Comparison of ENCODE assay signal across 28 cellular contexts in genomic region chr3:55118453-55118852, GRCh38.
"Had no signal": no experiment of that assay in that cellular context is flagged by ENCODE, and none has a peak within 500 bp of the region (broad histone marks: within the 10 kb centered on the region; RNA-seq: fewer than 3 reads in every experiment).

No MANE protein-coding gene starts in this region.

- H3K4me3 ChIP-seq: ovary, psoas muscle, stomach, thoracic aorta, thyroid gland, tibial nerve, upper lobe of left lung, vagina had no signal

- ATAC-seq: naive thymus-derived CD8-positive, alpha-beta T cell; natural killer cell treated with Interleukin-12 subunit alpha and Interleukin-12 subunit beta and Interleukin-15 and Interleukin-18, amount 100 ng/mL, for 72 hours; psoas muscle; right cardiac atrium; sciatic nerve; stimulated activated effector memory CD8-positive, alpha-beta T cell treated with anti-CD3 and anti-CD28 coated beads, Interleukin-12 subunit alpha, Interleukin-12 subunit beta, amount 100 ng/mL, for 72 hours; stimulated activated naive B cell treated with anti-CD40 and anti-IgM and Interleukin-4, amounts not matched to agents 10 μg/mL and 1 μg/mL and 100 μg/mL, for 72 hours had no signal

- H3K79me2 ChIP-seq: parathyroid adenoma had no signal

- H3K4me1 ChIP-seq: parathyroid adenoma, psoas muscle, stomach, thyroid gland, tibial nerve, upper lobe of left lung, vagina had no signal

- DNase-seq: naive B cell; naive thymus-derived CD8-positive, alpha-beta T cell; nephron progenitor cell; nucleus accumbens; ovary; posterior cingulate gyrus; psoas muscle; right cardiac atrium; small intestine; stimulated activated CD4-positive, alpha-beta T cell treated with anti-CD3 and anti-CD28 coated beads, Interleukin-15, amount 100 ng/mL, for 24 hours; stimulated activated CD4-positive, alpha-beta T cell treated with anti-CD3 and anti-CD28 coated beads, Interleukin-2, amount 100 ng/mL, for 24 hours; stimulated activated CD4-positive, alpha-beta T cell treated with anti-CD3 and anti-CD28 coated beads, Interleukin-2, amount 100 ng/mL, for 48 hours; stimulated activated CD4-positive, alpha-beta T cell treated with anti-CD3 and anti-CD28 coated beads, Interleukin-4, amount 100 ng/mL, for 24 hours; stimulated activated naive B cell treated with anti-CD40 and anti-IgM and Interleukin-4, amounts not matched to agents 10 μg/mL and 1 μg/mL and 100 μg/mL, for 72 hours; stimulated activated naive CD4-positive, alpha-beta T cell treated with Interleukin-2 at 50 U/mL for 16 hours; stomach; thyroid gland; trophoblast cell; upper lobe of left lung had no signal

- H3K9ac ChIP-seq: parathyroid adenoma had no signal

- H3K36me3 ChIP-seq: neutrophil, ovary, stomach, thoracic aorta, thyroid gland, tibial nerve, upper lobe of left lung, vagina had no signal

- H2AFZ ChIP-seq: parathyroid adenoma had no signal

- H3K9me3 ChIP-seq: neutrophil, ovary, psoas muscle, stomach, thoracic aorta, thyroid gland, tibial nerve, upper lobe of left lung, vagina had no signal

- FAIRE-seq: small intestine, urothelium cell line had no signal

- H3K27ac ChIP-seq: neutrophil, ovary, parathyroid adenoma, psoas muscle, stomach, thoracic aorta, thyroid gland, tibial nerve, upper lobe of left lung, vagina had no signal

- H3K27me3 ChIP-seq: neutrophil, ovary, stomach, thyroid gland, tibial nerve, upper lobe of left lung, vagina had no signal
